Comparison of ENCODE assay signal across 1 cellular context in genomic region chr3:101383656-101384055, GRCh38.
TF ChIP-seq lines count a peak whose summit lies in the region.

No MANE protein-coding gene starts in this region.

TF ChIP-seq in GM23338, 12 proteins besides CTCF, POLR2A, EP300 and RAD21:
- TF ChIP-seq NANOG (IDR thresholded peaks at IDR 0.05; ENCODE audit: borderline replicate concordance) (no peak), CREB1 (CRISPR knock-in tag; IDR thresholded peaks at IDR 0.05; ENCODE audit: low read depth) (no peak), EZH2phosphoT487 (IDR thresholded peaks at IDR 0.05; ENCODE audit: unreplicated experiment) (no peak)
